Comparison of ENCODE assay signal across 18 cellular contexts in genomic region chr7:140054751-140055150, GRCh38. TPM values are rescaled to one million over a fixed set of nuclear protein-coding genes. Genes with fewer than 3 reads are reported as not detected.
DNase-seq lines count a peak whose midpoint lies in the region; ATAC-seq lines count a peak whose summit lies in the region.
"Had no signal": no experiment of that assay in that cellular context is flagged by ENCODE, and none has a peak within 500 bp of the region (broad histone marks: within the 10 kb centered on the region; RNA-seq: fewer than 3 reads in every experiment).

No MANE protein-coding gene starts in this region.

- peak overlapping the region; percentile 11 for H3K27ac ChIP-seq in KOPT-K1 (ENCODE audit: low read depth, low read length, poor library complexity, severe bottlenecking)

- POLR2A ChIA-PET in activated naive CD8-positive, alpha-beta T cell treated with anti-CD3 and anti-CD28 coated beads, Interleukin-2, amount 10 ng/mL, durations not matched to agents 7 days and 5 days (lab: Charles Lee) = interaction anchor here (0.7 kb wide), 1 partner anchor 419 kb away, joined by 3 read pairs; no protein-coding TSS in a partner anchor

- no peak overlapping the region for H3K4me3 Mint-ChIP-seq in activated naive CD8-positive, alpha-beta T cell treated with anti-CD3 and anti-CD28 coated beads, Interleukin-2, amount 10 ng/mL, durations not matched to agents 7 days and 5 days
- no peak overlapping the region for H3K4me3 Mint-ChIP-seq in activated naive CD8-positive, alpha-beta T cell treated with anti-CD3 and anti-CD28 coated beads for 36 hours
- no peak overlapping the region for H3K4me3 Mint-ChIP-seq in central memory CD8-positive, alpha-beta T cell
- no peak overlapping the region for H3K4me3 Mint-ChIP-seq in stimulated activated memory B cell treated with anti-CD40 and anti-IgM and Interleukin-4, amounts not matched to agents 10 μg/mL and 1 μg/mL and 100 μg/mL, for 72 hours

- peaks cover 41% of the 10 kb centered on the region for H3K36me3 Mint-ChIP-seq in activated naive CD8-positive, alpha-beta T cell treated with anti-CD3 and anti-CD28 coated beads, Interleukin-2, amount 10 ng/mL, durations not matched to agents 7 days and 5 days
- peaks cover 26% of the 10 kb centered on the region for H3K36me3 Mint-ChIP-seq in activated naive CD8-positive, alpha-beta T cell treated with anti-CD3 and anti-CD28 coated beads for 36 hours
- H3K36me3 Mint-ChIP-seq in central memory CD8-positive, alpha-beta T cell (ENCODE audit: insufficient read depth) = peaks cover 19% of the 10 kb centered on the region
- peaks cover 50% of the 10 kb centered on the region for H3K36me3 Mint-ChIP-seq in stimulated activated memory B cell treated with anti-CD40 and anti-IgM and Interleukin-4, amounts not matched to agents 10 μg/mL and 1 μg/mL and 100 μg/mL, for 72 hours

- peak overlapping the region; percentile 13 for H3K27ac Mint-ChIP-seq in activated naive CD8-positive, alpha-beta T cell treated with anti-CD3 and anti-CD28 coated beads, Interleukin-2, amount 10 ng/mL, durations not matched to agents 7 days and 5 days
- H3K27ac Mint-ChIP-seq in activated naive CD8-positive, alpha-beta T cell treated with anti-CD3 and anti-CD28 coated beads for 36 hours = no peak overlapping the region
- H3K27ac Mint-ChIP-seq in central memory CD8-positive, alpha-beta T cell (ENCODE audit: low read depth) = peak overlapping the region; percentile 23
- H3K27ac Mint-ChIP-seq in stimulated activated memory B cell treated with anti-CD40 and anti-IgM and Interleukin-4, amounts not matched to agents 10 μg/mL and 1 μg/mL and 100 μg/mL, for 72 hours = peak overlapping the region; percentile 76

- no peaks in the 10 kb centered on the region for H3K9me3 ChIP-seq in KOPT-K1 (ENCODE audit: insufficient read depth, low read length, poor library complexity, severe bottlenecking)
- H3K9me3 ChIP-seq: BE2C had no signal

- peaks cover 78% of the 10 kb centered on the region for H3K36me3 ChIP-seq in KOPT-K1 (ENCODE audit: insufficient read depth, low read length)
- H3K36me3 ChIP-seq: BE2C had no signal

- no peaks in the 10 kb centered on the region for H3K27me3 Mint-ChIP-seq in activated naive CD8-positive, alpha-beta T cell treated with anti-CD3 and anti-CD28 coated beads, Interleukin-2, amount 10 ng/mL, durations not matched to agents 7 days and 5 days
- no peaks in the 10 kb centered on the region for H3K27me3 Mint-ChIP-seq in activated naive CD8-positive, alpha-beta T cell treated with anti-CD3 and anti-CD28 coated beads for 36 hours
- H3K27me3 Mint-ChIP-seq in central memory CD8-positive, alpha-beta T cell = no peaks in the 10 kb centered on the region
- H3K27me3 Mint-ChIP-seq in stimulated activated memory B cell treated with anti-CD40 and anti-IgM and Interleukin-4, amounts not matched to agents 10 μg/mL and 1 μg/mL and 100 μg/mL, for 72 hours = no peaks in the 10 kb centered on the region

- peaks cover 49% of the 10 kb centered on the region for H3K4me1 Mint-ChIP-seq in activated naive CD8-positive, alpha-beta T cell treated with anti-CD3 and anti-CD28 coated beads, Interleukin-2, amount 10 ng/mL, durations not matched to agents 7 days and 5 days
- peaks cover 54% of the 10 kb centered on the region for H3K4me1 Mint-ChIP-seq in activated naive CD8-positive, alpha-beta T cell treated with anti-CD3 and anti-CD28 coated beads for 36 hours
- H3K4me1 Mint-ChIP-seq in central memory CD8-positive, alpha-beta T cell = peaks cover 78% of the 10 kb centered on the region
- peaks cover 75% of the 10 kb centered on the region for H3K4me1 Mint-ChIP-seq in stimulated activated memory B cell treated with anti-CD40 and anti-IgM and Interleukin-4, amounts not matched to agents 10 μg/mL and 1 μg/mL and 100 μg/mL, for 72 hours

- no peak for ATAC-seq in activated naive CD8-positive, alpha-beta T cell treated with anti-CD3 and anti-CD28 coated beads, Interleukin-2, amount 10 ng/mL, durations not matched to agents 7 days and 5 days (ENCODE audit: low read depth)
- ATAC-seq in central memory CD8-positive, alpha-beta T cell (replicated peaks; ENCODE audit: extremely low read depth, poor library complexity, severe bottlenecking) = no peak
- ATAC-seq in stimulated activated memory B cell treated with anti-CD40 and anti-IgM and Interleukin-4, amounts not matched to agents 10 μg/mL and 1 μg/mL and 100 μg/mL, for 72 hours = no peak
- ATAC-seq in stimulated activated naive CD8-positive, alpha-beta T cell treated with anti-CD3 and anti-CD28 coated beads, Interleukin-15, Interleukin-2, amounts not matched to agents 100 U/mL and 50 U/mL, for 24 hours = no peak
- ATAC-seq in HG03280 (IDR thresholded peaks at IDR 0.05; ENCODE audit: unreplicated experiment) = no peak
- ATAC-seq: PC-3 had no signal

- H3K9me3 Mint-ChIP-seq in activated naive CD8-positive, alpha-beta T cell treated with anti-CD3 and anti-CD28 coated beads, Interleukin-2, amount 10 ng/mL, durations not matched to agents 7 days and 5 days = no peaks in the 10 kb centered on the region
- H3K9me3 Mint-ChIP-seq in activated naive CD8-positive, alpha-beta T cell treated with anti-CD3 and anti-CD28 coated beads for 36 hours = no peaks in the 10 kb centered on the region
- no peaks in the 10 kb centered on the region for H3K9me3 Mint-ChIP-seq in central memory CD8-positive, alpha-beta T cell
- H3K9me3 Mint-ChIP-seq in stimulated activated memory B cell treated with anti-CD40 and anti-IgM and Interleukin-4, amounts not matched to agents 10 μg/mL and 1 μg/mL and 100 μg/mL, for 72 hours = no peaks in the 10 kb centered on the region

- DNase-seq in activated naive CD8-positive, alpha-beta T cell treated with anti-CD3 and anti-CD28 coated beads, Interleukin-2, amount 10 ng/mL, durations not matched to agents 7 days and 5 days = no peak
- no peak for DNase-seq in activated naive CD8-positive, alpha-beta T cell treated with anti-CD3 and anti-CD28 coated beads for 36 hours
- no peak for DNase-seq in central memory CD8-positive, alpha-beta T cell (ENCODE audit: low spot score in 2 of 2)
- no peak for DNase-seq in NCI-H69 (lab: John Stamatoyannopoulos, UW)
- DNase-seq in stimulated activated naive CD8-positive, alpha-beta T cell treated with anti-CD3 and anti-CD28 coated beads, Interleukin-15, Interleukin-2, amounts not matched to agents 100 U/mL and 50 U/mL, for 24 hours = no peak
- DNase-seq: BE2C; COR-L47; DMS53; H7; NCI-H1417 treated with DMSO at 0.1 percent for 48 hours; NCI-H2029; NCI-H2227 treated with DMSO at 0.1 percent for 48 hours; NCI-H524 treated with DMSO at 0.1 percent for 48 hours; NK-92 treated with Interleukin-12 subunit alpha and Interleukin-12 subunit beta, amount 100 ng/mL, for 24 hours; PC-3 had no signal

RNA-seq across cellular contexts. Expression of gene PARP12, which starts 8.0 kb away (rescaled TPM):
- 100 to 1,000 TPM; 125 to 126 TPM for total RNA-seq in activated naive CD8-positive, alpha-beta T cell treated with anti-CD3 and anti-CD28 coated beads, Interleukin-2, amount 10 ng/mL, durations not matched to agents 7 days and 5 days
- 10 to 100 TPM; 32.4 to 33.6 TPM for total RNA-seq in activated naive CD8-positive, alpha-beta T cell treated with anti-CD3 and anti-CD28 coated beads for 36 hours
